Comparison of ENCODE assay signal across 5 cellular contexts in genomic region chr2:218044599-218044998, GRCh38. TPM values are rescaled to one million over a fixed set of nuclear protein-coding genes. Genes with fewer than 3 reads are reported as not detected.
"Had no signal": no experiment of that assay in that cellular context is flagged by ENCODE, and none has a peak within 500 bp of the region (broad histone marks: within the 10 kb centered on the region; RNA-seq: fewer than 3 reads in every experiment).

No MANE protein-coding gene starts in this region.

RNA-seq across cellular contexts. Expression of gene RUFY4, which starts 24.5 kb away (rescaled TPM):
- total RNA-seq: GM23248, GM23338, H4, H7, HFFc6 had no signal
- polyA plus RNA-seq: GM23248 had no signal
